22 cellular contexts compared by ENCODE assay signal in the genomic region with DNA sequence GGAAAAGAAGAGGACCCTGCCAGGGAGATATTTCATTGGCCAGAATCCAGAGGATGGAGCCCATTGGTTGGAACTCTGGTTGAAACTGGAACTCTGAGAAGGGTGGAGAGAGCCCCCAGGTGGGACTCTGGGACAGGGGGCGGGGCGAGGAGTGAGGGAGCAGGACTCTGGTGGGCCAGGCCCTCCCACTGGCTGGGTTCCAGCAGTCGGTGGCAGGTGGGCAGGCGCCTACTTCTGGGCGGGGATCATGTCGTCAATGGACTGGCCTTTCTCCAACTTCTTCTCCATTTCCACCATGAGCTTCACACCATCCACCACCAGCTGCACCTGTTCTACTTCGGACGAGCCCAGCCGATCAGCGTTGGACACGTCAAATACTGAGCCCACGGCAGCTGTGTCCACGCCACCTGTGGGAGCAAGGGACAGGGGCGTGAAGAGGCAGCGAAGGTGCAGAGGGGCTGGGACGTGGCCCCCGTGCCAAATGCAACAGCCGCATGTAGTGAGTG. TPM values are rescaled to one million over a fixed set of nuclear protein-coding genes. Genes with fewer than 3 reads are reported as not detected.
DNase-seq lines count a peak whose midpoint lies in the region; ATAC-seq and TF ChIP-seq lines count a peak whose summit lies in the region.
"Had no signal": no experiment of that assay in that cellular context is flagged by ENCODE, and none has a peak within 500 bp of the region (broad histone marks: within the 10 kb centered on the region; RNA-seq: fewer than 3 reads in every experiment).

No MANE protein-coding gene starts in this region.

- no peaks in the 10 kb centered on the region for H3K36me3 ChIP-seq in SK-N-MC (ENCODE audit: insufficient read depth, low read length)
- H3K36me3 ChIP-seq: uterus had no signal

- H3K4me1 Mint-ChIP-seq in natural killer cell = peaks cover 9 to 11% of the 10 kb centered on the region in 2 donors
- H3K4me1 Mint-ChIP-seq: immature natural killer cell had no signal

- H3K36me3 Mint-ChIP-seq in natural killer cell = no peaks in the 10 kb centered on the region
- H3K36me3 Mint-ChIP-seq: activated naive CD8-positive, alpha-beta T cell treated with anti-CD3 and anti-CD28 coated beads, Interleukin-2, amount 10 ng/mL, durations not matched to agents 7 days and 5 days had no signal

- DNase-seq in left ventricle myocardium superior (no peak), Right ventricle myocardium inferior (ENCODE audit: missing footprints) (no peak), NCI-H2107 treated with DMSO at 0.1 percent for 48 hours (lab: John Stamatoyannopoulos, UW; ENCODE audit: unreplicated experiment) (peak; percentile 48), SK-N-MC (ENCODE audit: low read depth, low spot score) (peak; percentile 6), natural killer cell (no peak)
- DNase-seq: activated CD4-positive, alpha-beta T cell treated with anti-CD3 and anti-CD28 coated beads for 4 hours; activated naive CD8-positive, alpha-beta T cell treated with anti-CD3 and anti-CD28 coated beads, Interleukin-2, amount 10 ng/mL, durations not matched to agents 7 days and 5 days; Calu3; central memory CD4-positive, alpha-beta T cell; immature natural killer cell; stimulated activated naive CD8-positive, alpha-beta T cell treated with anti-CD3 and anti-CD28 coated beads, Interleukin-15, Interleukin-2, amounts not matched to agents 100 U/mL and 50 U/mL, for 24 hours; uterus had no signal

- no peak overlapping the region for H3K9ac ChIP-seq in SK-N-MC (ENCODE audit: insufficient read length)

- no peak overlapping the region for H3K27ac Mint-ChIP-seq in natural killer cell
- H3K27ac Mint-ChIP-seq: activated naive CD8-positive, alpha-beta T cell treated with anti-CD3 and anti-CD28 coated beads, Interleukin-2, amount 10 ng/mL, durations not matched to agents 7 days and 5 days; immature natural killer cell; mesothelial cell of epicardium had no signal

- H3K4me3 ChIP-seq in SK-N-MC = no peak overlapping the region
- H3K4me3 ChIP-seq: skin epidermis, uterus had no signal

- no peak for TF ChIP-seq CTCF in natural killer cell (IDR thresholded peaks at IDR 0.05)

- ATAC-seq in left ventricle myocardium superior (peak; percentile 3), Right ventricle myocardium inferior (no peak), GM18505 (IDR thresholded peaks at IDR 0.05; ENCODE audit: unreplicated experiment) (no peak), HG03378 (IDR thresholded peaks at IDR 0.05; ENCODE audit: unreplicated experiment) (no peak), GM18867 (IDR thresholded peaks at IDR 0.05; ENCODE audit: unreplicated experiment) (no peak), natural killer cell (no peak)
- ATAC-seq: foreskin keratinocyte; HCT116; stimulated activated naive CD8-positive, alpha-beta T cell treated with anti-CD3 and anti-CD28 coated beads, Interleukin-15, Interleukin-2, amounts not matched to agents 100 U/mL and 50 U/mL, for 24 hours had no signal

- intact Hi-C loops in left ventricle myocardium superior (cut with micrococcal nuclease) = no loop called here
- intact Hi-C loops in Right ventricle myocardium inferior (cut with DNase I) = no loop called here
- intact Hi-C loops in natural killer cell (cut with micrococcal nuclease) = no loop called here

- H3K9me3 Mint-ChIP-seq in natural killer cell = no peaks in the 10 kb centered on the region
- H3K9me3 Mint-ChIP-seq: activated naive CD8-positive, alpha-beta T cell treated with anti-CD3 and anti-CD28 coated beads, Interleukin-2, amount 10 ng/mL, durations not matched to agents 7 days and 5 days; immature natural killer cell; mesothelial cell of epicardium had no signal

- no peak overlapping the region for H3K27ac ChIP-seq in SK-N-MC
- H3K27ac ChIP-seq: foreskin keratinocyte, HL-60, skin epidermis, uterus had no signal

- TF ChIP-seq POLR2A in GM18505 (IDR thresholded peaks at IDR 0.05; ENCODE audit: borderline replicate concordance, extremely low read depth, insufficient read depth, insufficient read length) = no peak

- H3K9me3 ChIP-seq in SK-N-MC (ENCODE audit: low read depth, low read length) = no peaks in the 10 kb centered on the region
- H3K9me3 ChIP-seq: uterus had no signal

- no peaks in the 10 kb centered on the region for H3K27me3 Mint-ChIP-seq in natural killer cell (ENCODE audit: low read depth in 2 of 2)
- H3K27me3 Mint-ChIP-seq: activated naive CD8-positive, alpha-beta T cell treated with anti-CD3 and anti-CD28 coated beads, Interleukin-2, amount 10 ng/mL, durations not matched to agents 7 days and 5 days had no signal

- no peak overlapping the region for H3K4me3 Mint-ChIP-seq in natural killer cell
- H3K4me3 Mint-ChIP-seq: activated naive CD8-positive, alpha-beta T cell treated with anti-CD3 and anti-CD28 coated beads, Interleukin-2, amount 10 ng/mL, durations not matched to agents 7 days and 5 days; immature natural killer cell; mesothelial cell of epicardium had no signal

RNA-seq across cellular contexts. Expression of gene CKM, which starts 16.1 kb away (rescaled TPM):
- 6,589 TPM for total RNA-seq in left ventricle myocardium superior
- total RNA-seq in Right ventricle myocardium inferior = 5,817 TPM
- not detected for total RNA-seq in natural killer cell
- total RNA-seq: activated naive CD8-positive, alpha-beta T cell treated with anti-CD3 and anti-CD28 coated beads, Interleukin-2, amount 10 ng/mL, durations not matched to agents 7 days and 5 days; Calu3; foreskin keratinocyte; mesothelial cell of epicardium; NCI-H460; T-helper 2 cell treated with Interferon-gamma antibody and Interleukin-4, amounts not matched to agents 100 ng/mL and 5 ng/mL, for 36 hours had no signal

RNA-seq across cellular contexts. Expression of gene KLC3, which starts 34.0 kb away (rescaled TPM):
- total RNA-seq in left ventricle myocardium superior = not detected
- not detected for total RNA-seq in Right ventricle myocardium inferior
- total RNA-seq in natural killer cell = not detected
- total RNA-seq: activated naive CD8-positive, alpha-beta T cell treated with anti-CD3 and anti-CD28 coated beads, Interleukin-2, amount 10 ng/mL, durations not matched to agents 7 days and 5 days; T-helper 2 cell treated with Interferon-gamma antibody and Interleukin-4, amounts not matched to agents 100 ng/mL and 5 ng/mL, for 36 hours had no signal

RNA-seq across cellular contexts. Expression of gene MARK4, which starts 55.5 kb away (rescaled TPM):
- total RNA-seq in left ventricle myocardium superior (26.2 TPM), Right ventricle myocardium inferior (24.8 TPM), natural killer cell (10 to 100 TPM; 50.4 to 53.6 (median 51.4) TPM)

Comparison
In these comparisons a context has a peak if more than half of its experiments do, and no peak if none do; other contexts are left out.
1. DNase-seq: peak in NCI-H2107 treated with DMSO at 0.1 percent for 48 hours (single experiment) and SK-N-MC (single experiment); none in left ventricle myocardium superior (single experiment), Right ventricle myocardium inferior (single experiment) and natural killer cell (single experiment).
2. RNA of gene CKM, which starts 16.1 kb away (total RNA-seq): 6,589 TPM in left ventricle myocardium superior (single experiment) and 5,817 TPM in Right ventricle myocardium inferior (single experiment); not detected in natural killer cell; every median in the first group is over 1,000 times any median in the second.